27 cellular contexts compared by ENCODE assay signal in the genomic region with DNA sequence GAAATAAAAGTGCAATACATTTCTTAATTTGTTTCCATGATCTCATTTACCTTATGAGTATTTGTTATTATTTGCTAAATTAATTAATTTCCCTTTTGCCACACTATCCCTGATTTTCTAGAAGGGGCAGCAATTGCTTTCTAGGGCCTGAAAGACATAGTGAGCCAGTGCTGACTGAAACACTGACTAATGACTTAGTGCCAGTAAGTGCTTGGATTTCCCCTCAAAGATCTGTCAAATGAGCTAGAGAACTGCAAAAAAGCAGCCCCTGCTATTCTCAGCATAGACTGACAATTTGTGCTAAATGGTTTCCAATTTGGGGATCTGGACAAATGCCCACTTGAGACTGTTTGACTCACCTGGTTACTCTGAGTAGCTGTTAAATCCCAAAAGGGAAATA. TPM values are rescaled to one million over a fixed set of nuclear protein-coding genes. Genes with fewer than 3 reads are reported as not detected.
"Had no signal": no experiment of that assay in that cellular context is flagged by ENCODE, and none has a peak within 500 bp of the region (broad histone marks: within the 10 kb centered on the region; RNA-seq: fewer than 3 reads in every experiment).

No MANE protein-coding gene starts in this region.

- H3K36me3 Mint-ChIP-seq: activated CD8-positive, alpha-beta memory T cell treated with anti-CD3 and anti-CD28 coated beads, Interleukin-2, amount 10 ng/mL, durations not matched to agents 7 days and 5 days; activated naive CD4-positive, alpha-beta T cell treated with anti-CD3 and anti-CD28 coated beads, Interleukin-2, amount 10 ng/mL, durations not matched to agents 7 days and 5 days; brain; immature natural killer cell had no signal

- H3K4me1 Mint-ChIP-seq: activated CD4-positive, alpha-beta T cell treated with anti-CD3 and anti-CD28 coated beads, Interleukin-2, amount 10 ng/mL, durations not matched to agents 7 days and 5 days; activated CD8-positive, alpha-beta memory T cell treated with anti-CD3 and anti-CD28 coated beads, Interleukin-2, amount 10 ng/mL, durations not matched to agents 7 days and 5 days; activated naive CD4-positive, alpha-beta T cell treated with anti-CD3 and anti-CD28 coated beads, Interleukin-2, amount 10 ng/mL, durations not matched to agents 7 days and 5 days; central memory CD8-positive, alpha-beta T cell; immature natural killer cell; natural killer cell had no signal

- H3K27me3 ChIP-seq: upper lobe of right lung had no signal

- DNase-seq: activated CD4-positive, alpha-beta T cell treated with anti-CD3 and anti-CD28 coated beads, Interleukin-2, amount 10 ng/mL, durations not matched to agents 7 days and 5 days; activated CD4-positive, CD25-positive, alpha-beta regulatory T cell treated with anti-CD3 and anti-CD28 coated beads, Interleukin-2, amount 50 U/mL, for 72 hours; activated CD8-positive, alpha-beta memory T cell treated with anti-CD3 and anti-CD28 coated beads, Interleukin-2, amount 10 ng/mL, durations not matched to agents 7 days and 5 days; activated CD8-positive, alpha-beta T cell treated with anti-CD3 and anti-CD28 coated beads for 36 hours; activated effector memory CD4-positive, alpha-beta T cell treated with anti-CD3 and anti-CD28 coated beads, Interleukin-2, amount 50 U/mL, for 16 hours; activated naive CD4-positive, alpha-beta T cell treated with anti-CD3 and anti-CD28 coated beads, Interleukin-2, amount 10 ng/mL, durations not matched to agents 7 days and 5 days; activated T-cell treated with anti-CD3 and anti-CD28 coated beads for 4 hours; amygdala; cortex of kidney; immature natural killer cell; kidney glomerular epithelial cell; left ventricle myocardium inferior; midbrain; natural killer cell; stimulated activated CD4-positive, alpha-beta T cell treated with anti-CD3 and anti-CD28 coated beads, Interleukin-4, amount 100 ng/mL, for 24 hours; stimulated activated naive CD4-positive, alpha-beta T cell treated with Interleukin-2 at 50 U/mL for 16 hours; T-helper 1 cell; upper lobe of right lung; WERI-Rb-1 had no signal

- H3K36me3 ChIP-seq: left ventricle myocardium inferior, prostate gland, thoracic aorta, upper lobe of right lung, WERI-Rb-1 had no signal

- H3K4me1 ChIP-seq: left ventricle myocardium inferior, prostate gland, upper lobe of right lung had no signal

- H3K27ac Mint-ChIP-seq: activated CD4-positive, alpha-beta T cell treated with anti-CD3 and anti-CD28 coated beads, Interleukin-2, amount 10 ng/mL, durations not matched to agents 7 days and 5 days; activated CD8-positive, alpha-beta memory T cell treated with anti-CD3 and anti-CD28 coated beads, Interleukin-2, amount 10 ng/mL, durations not matched to agents 7 days and 5 days; activated CD8-positive, alpha-beta T cell treated with anti-CD3 and anti-CD28 coated beads for 36 hours; activated naive CD4-positive, alpha-beta T cell treated with anti-CD3 and anti-CD28 coated beads, Interleukin-2, amount 10 ng/mL, durations not matched to agents 7 days and 5 days; brain; immature natural killer cell; natural killer cell had no signal

- H3K27ac ChIP-seq: epithelial cell of prostate, left ventricle myocardium inferior, prostate gland, thoracic aorta, upper lobe of right lung, WERI-Rb-1 had no signal

- H3K4me3 Mint-ChIP-seq: activated CD4-positive, alpha-beta T cell treated with anti-CD3 and anti-CD28 coated beads, Interleukin-2, amount 10 ng/mL, durations not matched to agents 7 days and 5 days; activated CD8-positive, alpha-beta memory T cell treated with anti-CD3 and anti-CD28 coated beads, Interleukin-2, amount 10 ng/mL, durations not matched to agents 7 days and 5 days; activated CD8-positive, alpha-beta T cell treated with anti-CD3 and anti-CD28 coated beads for 36 hours; activated naive CD4-positive, alpha-beta T cell treated with anti-CD3 and anti-CD28 coated beads, Interleukin-2, amount 10 ng/mL, durations not matched to agents 7 days and 5 days; brain; central memory CD8-positive, alpha-beta T cell; immature natural killer cell; natural killer cell had no signal

- H3K9me3 Mint-ChIP-seq: activated CD8-positive, alpha-beta T cell treated with anti-CD3 and anti-CD28 coated beads for 36 hours; brain had no signal

- H3K4me3 ChIP-seq: left ventricle myocardium inferior, prostate gland, thoracic aorta, upper lobe of right lung had no signal

- ATAC-seq: activated CD8-positive, alpha-beta memory T cell treated with anti-CD3 and anti-CD28 coated beads, Interleukin-2, amount 10 ng/mL, durations not matched to agents 7 days and 5 days; activated CD8-positive, alpha-beta T cell treated with anti-CD3 and anti-CD28 coated beads for 36 hours; natural killer cell; upper lobe of right lung had no signal

- FAIRE-seq: TTC549 had no signal

- H3K9me3 ChIP-seq: left ventricle myocardium inferior, prostate gland, thoracic aorta, upper lobe of right lung had no signal

- H3K27me3 Mint-ChIP-seq: activated CD4-positive, alpha-beta T cell treated with anti-CD3 and anti-CD28 coated beads, Interleukin-2, amount 10 ng/mL, durations not matched to agents 7 days and 5 days; activated CD8-positive, alpha-beta memory T cell treated with anti-CD3 and anti-CD28 coated beads, Interleukin-2, amount 10 ng/mL, durations not matched to agents 7 days and 5 days; activated CD8-positive, alpha-beta T cell treated with anti-CD3 and anti-CD28 coated beads for 36 hours; activated naive CD4-positive, alpha-beta T cell treated with anti-CD3 and anti-CD28 coated beads, Interleukin-2, amount 10 ng/mL, durations not matched to agents 7 days and 5 days; brain; central memory CD8-positive, alpha-beta T cell had no signal

RNA-seq across cellular contexts. Expression of a gene that starts 35.6 kb away (rescaled TPM):
- total RNA-seq: activated CD4-positive, alpha-beta T cell treated with anti-CD3 and anti-CD28 coated beads, Interleukin-2, amount 10 ng/mL, durations not matched to agents 7 days and 5 days; activated CD8-positive, alpha-beta memory T cell treated with anti-CD3 and anti-CD28 coated beads, Interleukin-2, amount 10 ng/mL, durations not matched to agents 7 days and 5 days; activated CD8-positive, alpha-beta T cell treated with anti-CD3 and anti-CD28 coated beads for 36 hours; lung microvascular endothelial cell; natural killer cell; osteocyte; thoracic aorta; upper lobe of right lung had no signal
- polyA plus RNA-seq: immature natural killer cell had no signal
